8 cellular contexts compared by ENCODE assay signal in the genomic region with DNA sequence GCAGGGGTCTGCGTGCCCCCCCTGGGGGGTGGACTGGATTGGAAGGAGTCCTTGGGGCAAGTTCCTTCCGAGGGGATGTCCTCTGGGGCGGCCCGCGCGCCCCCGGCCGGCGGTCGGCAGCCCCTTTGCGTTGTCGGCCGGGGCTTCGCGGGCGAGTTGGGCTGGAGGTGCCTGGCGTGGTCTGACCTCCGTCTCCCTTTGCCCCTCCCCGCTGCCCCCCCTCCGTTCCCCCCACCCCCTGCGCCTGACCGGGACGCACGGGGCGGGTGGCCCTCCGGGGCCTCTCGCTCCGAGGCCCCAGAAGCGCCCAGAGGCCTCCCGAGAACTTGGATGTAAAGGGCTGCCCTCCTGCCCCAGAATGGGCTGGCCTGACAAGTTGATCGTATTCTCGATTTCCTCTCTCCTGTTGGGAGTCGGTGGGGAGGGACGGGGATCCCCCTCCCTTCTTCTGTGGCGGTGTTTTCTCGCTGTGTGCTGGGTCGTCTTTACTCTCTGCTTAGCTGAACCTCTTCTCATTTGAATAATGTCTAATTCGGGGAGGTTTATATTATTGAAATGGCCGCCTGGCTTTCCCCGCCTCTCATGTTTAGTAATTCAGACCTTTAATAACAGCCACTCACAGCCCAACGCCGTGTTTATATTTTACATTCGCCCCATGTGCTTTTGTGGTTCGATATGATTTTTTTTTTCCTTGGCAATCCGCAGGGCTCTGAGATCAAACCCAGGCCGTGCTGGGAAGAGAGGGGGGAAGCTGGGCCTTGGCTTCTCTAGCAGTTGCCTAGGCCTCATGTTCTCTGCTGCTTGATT. TPM values are rescaled to one million over a fixed set of nuclear protein-coding genes. Genes with fewer than 3 reads are reported as not detected.
DNase-seq lines count a peak whose midpoint lies in the region; ATAC-seq and TF ChIP-seq lines count a peak whose summit lies in the region.

No MANE protein-coding gene starts in this region.

- peaks cover 24% of the 10 kb centered on the region for H3K4me1 ChIP-seq in ACC112 (ENCODE audit: control insufficient read depth, insufficient read depth, low read length, unreplicated experiment)

- no peak for TF ChIP-seq CTCF in kidney epithelial cell (IDR thresholded peaks at IDR 0.05; ENCODE audit: insufficient read depth, low read length, poor library complexity, severe bottlenecking)

- H3K79me2 ChIP-seq in ACC112 (ENCODE audit: control insufficient read depth, insufficient read depth, low read length, unreplicated experiment) = peaks cover 51% of the 10 kb centered on the region

- H3K4me3 ChIP-seq in ACC112 (ENCODE audit: low read depth, low read length) (peak overlapping the region; percentile 88), kidney epithelial cell (ENCODE audit: low read depth, low read length) (peak overlapping the region; percentile 86)

- peak; percentile 50 for ATAC-seq in HG03066 (IDR thresholded peaks at IDR 0.05; ENCODE audit: low read depth, unreplicated experiment)

- DNase-seq in NCI-H2196 treated with DMSO at 0.1 percent for 48 hours (lab: John Stamatoyannopoulos, UW; ENCODE audit: unreplicated experiment) = peak; percentile 34
- DNase-seq in activated CD4-positive, CD25-positive, alpha-beta regulatory T cell treated with anti-CD3 and anti-CD28 coated beads, Interleukin-2, amount 50 U/mL, for 16 hours (ENCODE audit: low read depth, low spot score) = peak; percentile 44
- peak; percentile 88 for DNase-seq in cerebellar cortex (ENCODE audit: low spot score)
- no peak for DNase-seq in kidney epithelial cell (ENCODE audit: low read depth)
- peak; percentile 59 to 61 for DNase-seq in stimulated activated CD4-positive, alpha-beta T cell treated with anti-CD3 and anti-CD28 coated beads, Interleukin-15, amount 100 ng/mL, for 48 hours (ENCODE audit: low read depth in 2 of 2)

- H3K27me3 ChIP-seq in ACC112 (ENCODE audit: insufficient read depth, low read length) = no peaks in the 10 kb centered on the region
- no peaks in the 10 kb centered on the region for H3K27me3 ChIP-seq in kidney epithelial cell (ENCODE audit: control insufficient read depth, insufficient read depth, low read length)

- TF ChIP-seq POLR2A in GM18526 (IDR thresholded peaks at IDR 0.05; ENCODE audit: extremely low read depth, insufficient read length) = peak; percentile 71

- H2AFZ ChIP-seq in ACC112 (ENCODE audit: low read length, unreplicated experiment) = peak overlapping the region; percentile 90

- H3K36me3 ChIP-seq in ACC112 (ENCODE audit: insufficient read depth, low read length) (no peaks in the 10 kb centered on the region), kidney epithelial cell (ENCODE audit: control insufficient read depth, insufficient read depth, low read length) (no peaks in the 10 kb centered on the region)

- peak overlapping the region; percentile 73 for H3K27ac ChIP-seq in ACC112 (ENCODE audit: low read depth, low read length)

RNA-seq across cellular contexts. Expression of gene POU2F1, which starts 1.3 kb away (rescaled TPM):
- 8.4 and 9.8 TPM in 2 replicates for total RNA-seq in kidney epithelial cell
